ENCODE assay signal across 8 cellular contexts in genomic region chr1:2298685-2299673, GRCh38.
A peak's percentile ranks its signal among the peaks of the same experiment; 100 is the strongest.
DNase-seq lines count a peak whose midpoint lies in the region; ATAC-seq and TF ChIP-seq lines count a peak whose summit lies in the region.

No MANE protein-coding gene starts in this region.

- H3K9me3 Mint-ChIP-seq in neural progenitor cell, result no peaks in the 10 kb centered on the region

- H3K4me1 Mint-ChIP-seq in neural progenitor cell, result peaks cover 17% of the 10 kb centered on the region

- H3K9me3 ChIP-seq in BLaER1 treated with 17β-estradiol and CSF1 and Interleukin-3, amounts not matched to agents 10 nM and 100 nM (replicated peaks in 1 of 11), result no peaks in the 10 kb centered on the region
- H3K9me3 ChIP-seq in OCI-LY3 (ENCODE audit: insufficient read depth, low read length) (no peaks in the 10 kb centered on the region), neural progenitor cell (ENCODE audit: low read depth) (no peaks in the 10 kb centered on the region), mucosa of descending colon (no peaks in the 10 kb centered on the region)

- peaks cover 90 to 98% (median 96%) of the 10 kb centered on the region in 11 experiments for H4K20me1 ChIP-seq in BLaER1 treated with 17β-estradiol and CSF1 and Interleukin-3, amounts not matched to agents 10 nM and 100 nM
- H4K20me1 ChIP-seq in OCI-LY3 (ENCODE audit: insufficient read depth, low read length) (peaks cover 63% of the 10 kb centered on the region), neural progenitor cell (ENCODE audit: low read depth) (peaks cover 85% of the 10 kb centered on the region)

- no peak for TF ChIP-seq CTCF in OCI-LY3 (IDR thresholded peaks at IDR 0.05; ENCODE audit: low read depth, low read length)
- TF ChIP-seq CTCF in epithelial cell of esophagus (IDR thresholded peaks at IDR 0.05; ENCODE audit: insufficient read depth, low read depth, low read length, missing control alignments), result no peak
- TF ChIP-seq CTCF in neural progenitor cell (IDR thresholded peaks at IDR 0.05), result no peak
- TF ChIP-seq CTCF in GM10248 (IDR thresholded peaks at IDR 0.05; ENCODE audit: control extremely low read depth, extremely low read depth, low read depth, missing control alignments), result no peak
- TF ChIP-seq CTCF in mucosa of descending colon (IDR thresholded peaks at IDR 0.05), result no peak

- H3K4me3 ChIP-seq in BLaER1 treated with 17β-estradiol and CSF1 and Interleukin-3, amounts not matched to agents 10 nM and 100 nM, result peak overlapping the region in 7 of 10 experiments; percentile 49 to 64 (median 57); a peak in 11 of 20 replicates
- no peak overlapping the region for H3K4me3 ChIP-seq in OCI-LY3 (ENCODE audit: low read length)
- no peak overlapping the region for H3K4me3 ChIP-seq in epithelial cell of esophagus (ENCODE audit: low read length)
- H3K4me3 ChIP-seq in neural progenitor cell, result no peak overlapping the region
- no peak overlapping the region for H3K4me3 ChIP-seq in mucosa of descending colon

- H3K36me3 ChIP-seq in BLaER1 treated with 17β-estradiol and CSF1 and Interleukin-3, amounts not matched to agents 10 nM and 100 nM, result peaks cover 0 to 59% (median 17%) of the 10 kb centered on the region in 11 experiments; a peak in 18 of 22 replicates
- H3K36me3 ChIP-seq in OCI-LY3 (replicated peaks; ENCODE audit: low read depth, low read length) (no peaks in the 10 kb centered on the region), neural progenitor cell (no peaks in the 10 kb centered on the region), mucosa of descending colon (ENCODE audit: low read depth) (no peaks in the 10 kb centered on the region)

- H3K27ac Mint-ChIP-seq in neural progenitor cell, result peak overlapping the region; percentile 33

- peaks cover 68% of the 10 kb centered on the region for H3K79me2 ChIP-seq in OCI-LY3 (ENCODE audit: low read length)
- peaks cover 76% of the 10 kb centered on the region for H3K79me2 ChIP-seq in neural progenitor cell (ENCODE audit: low read depth)

- CTCF ChIA-PET in GM10248 (lab: Yijun Ruan, JAX), result interaction anchor here (1.6 to 2.3 kb wide), 2 partner anchors 16 to 22 kb away, joined by 3 to 16 read pairs; no protein-coding TSS in a partner anchor

- POLR2A ChIA-PET in GM10248 (lab: Yijun Ruan, JAX), result no interaction called here

- DNase-seq in epithelial cell of esophagus (ENCODE audit: low read depth) (peak; percentile 44), neural progenitor cell (ENCODE audit: low spot score) (no peak), GM10248 (ENCODE audit: extremely low spot score) (no peak), mucosa of descending colon (no peak)

- no peak overlapping the region for H2AFZ ChIP-seq in OCI-LY3 (ENCODE audit: low read depth, low read length)
- H2AFZ ChIP-seq in neural progenitor cell (replicated peaks), result no peak overlapping the region

- ATAC-seq in mucosa of descending colon (no peak), HG02870 (IDR thresholded peaks at IDR 0.05; ENCODE audit: unreplicated experiment) (no peak), HG02852 (IDR thresholded peaks at IDR 0.05; ENCODE audit: unreplicated experiment) (no peak)

- H3K27ac ChIP-seq in BLaER1 treated with 17β-estradiol and CSF1 and Interleukin-3, amounts not matched to agents 10 nM and 100 nM, result peak overlapping the region; percentile 93 to 100 (median 97); a peak in 21 of 22 replicates
- no peak overlapping the region for H3K27ac ChIP-seq in OCI-LY3 (ENCODE audit: low read length)
- no peak overlapping the region for H3K27ac ChIP-seq in neural progenitor cell

- intact Hi-C loops in mucosa of descending colon (cut with DNase I, micrococcal nuclease), result no loop called here

- no peaks in the 10 kb centered on the region for H3F3A ChIP-seq in neural progenitor cell (ENCODE audit: low read depth)

- H3K27me3 ChIP-seq in BLaER1 treated with 17β-estradiol and CSF1 and Interleukin-3, amounts not matched to agents 10 nM and 100 nM, result peaks cover 0 to 30% (median 10%) of the 10 kb centered on the region in 11 experiments; a peak in 14 of 22 replicates
- no peaks in the 10 kb centered on the region for H3K27me3 ChIP-seq in OCI-LY3 (ENCODE audit: low read depth, low read length)
- H3K27me3 ChIP-seq in neural progenitor cell, result no peaks in the 10 kb centered on the region

- peaks cover 3% of the 10 kb centered on the region for H3K27me3 Mint-ChIP-seq in neural progenitor cell (ENCODE audit: insufficient read depth, low read depth)

- H3K36me3 Mint-ChIP-seq in neural progenitor cell, result peaks cover 7% of the 10 kb centered on the region

- H3K9ac ChIP-seq in BLaER1 treated with 17β-estradiol and CSF1 and Interleukin-3, amounts not matched to agents 10 nM and 100 nM, result peak overlapping the region; percentile 85 to 95 (median 91); a peak in 21 of 22 replicates
- no peak overlapping the region for H3K9ac ChIP-seq in OCI-LY3 (ENCODE audit: low read length)
- H3K9ac ChIP-seq in neural progenitor cell, result no peak overlapping the region

- H3K4me2 ChIP-seq in BLaER1 treated with 17β-estradiol and CSF1 and Interleukin-3, amounts not matched to agents 10 nM and 100 nM, result peak overlapping the region; percentile 93 to 100 (median 99)
- peak overlapping the region; percentile 97 for H3K4me2 ChIP-seq in OCI-LY3 (ENCODE audit: low read length)
- no peak overlapping the region for H3K4me2 ChIP-seq in neural progenitor cell

- H3K4me3 Mint-ChIP-seq in neural progenitor cell, result no peak overlapping the region

- H3K4me1 ChIP-seq in BLaER1 treated with 17β-estradiol and CSF1 and Interleukin-3, amounts not matched to agents 10 nM and 100 nM, result peaks cover 70 to 100% (median 97%) of the 10 kb centered on the region in 10 experiments
- H3K4me1 ChIP-seq in OCI-LY3 (ENCODE audit: low read length) (peaks cover 28% of the 10 kb centered on the region), neural progenitor cell (peaks cover 3% of the 10 kb centered on the region), mucosa of descending colon (ENCODE audit: low read depth) (peaks cover 13% of the 10 kb centered on the region)

Comparison
In these comparisons a context has a peak if more than half of its experiments do, and no peak if none do; other contexts are left out.
1. H3K27ac ChIP-seq: peak in BLaER1 treated with 17β-estradiol and CSF1 and Interleukin-3, amounts not matched to agents 10 nM and 100 nM (11 of 11); none in OCI-LY3 (single experiment) and neural progenitor cell (single experiment).
2. H3K4me3 ChIP-seq: peak in BLaER1 treated with 17β-estradiol and CSF1 and Interleukin-3, amounts not matched to agents 10 nM and 100 nM (7 of 10); none in OCI-LY3 (single experiment), epithelial cell of esophagus (single experiment), neural progenitor cell (single experiment) and mucosa of descending colon (single experiment).
3. H3K9ac ChIP-seq: peak in BLaER1 treated with 17β-estradiol and CSF1 and Interleukin-3, amounts not matched to agents 10 nM and 100 nM (11 of 11); none in OCI-LY3 (single experiment) and neural progenitor cell (single experiment).